In the genomic region with DNA sequence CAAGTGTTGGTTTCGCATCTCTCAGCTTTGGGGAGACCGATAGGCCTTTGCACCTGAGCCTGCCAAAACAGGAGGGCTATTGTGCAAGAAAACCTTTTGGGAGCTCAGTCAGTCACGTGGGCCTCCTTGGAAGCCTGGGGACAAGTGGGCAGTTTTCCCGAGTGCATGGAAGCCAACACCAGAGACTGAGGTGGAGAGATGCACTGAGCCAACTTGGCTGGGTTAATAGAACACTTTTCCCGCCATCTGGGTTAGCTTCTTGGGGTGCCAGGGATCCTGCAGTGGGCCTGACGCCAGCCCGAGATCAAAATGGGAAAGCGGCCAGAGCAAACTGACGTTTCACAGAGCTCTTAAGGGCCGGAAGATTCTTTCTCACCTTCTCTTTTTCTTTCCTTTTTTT, we compare ENCODE assay signal across 26 cellular contexts. TPM values are rescaled to one million over a fixed set of nuclear protein-coding genes. Genes with fewer than 3 reads are reported as not detected.
"Had no signal": no experiment of that assay in that cellular context is flagged by ENCODE, and none has a peak within 500 bp of the region (broad histone marks: within the 10 kb centered on the region; RNA-seq: fewer than 3 reads in every experiment).

No MANE protein-coding gene starts in this region.

- H3K4me3 ChIP-seq: dorsolateral prefrontal cortex, heart right ventricle, right atrium auricular region, sigmoid colon, skin epidermis, suprapubic skin, thyroid gland had no signal

- H3K36me3 ChIP-seq: heart right ventricle, right atrium auricular region, sigmoid colon, suprapubic skin, thyroid gland had no signal

- ATAC-seq: heart right ventricle; natural killer cell; stimulated activated naive CD8-positive, alpha-beta T cell treated with anti-CD3 and anti-CD28 coated beads, Interleukin-15, Interleukin-2, amounts not matched to agents 100 U/mL and 50 U/mL, for 24 hours had no signal

- FAIRE-seq: frontal cortex, islet of Langerhans, urothelium cell line had no signal

- DNase-seq: cortex of kidney; effector CD8-positive, alpha-beta T cell; heart right ventricle; kidney glomerular epithelial cell; mammary epithelial cell; natural killer cell; posterior cingulate gyrus; sigmoid colon; stimulated activated CD4-positive, alpha-beta T cell treated with anti-CD3 and anti-CD28 coated beads, Interleukin-2, amount 100 ng/mL, for 24 hours; stimulated activated naive CD8-positive, alpha-beta T cell treated with anti-CD3 and anti-CD28 coated beads, Interleukin-15, Interleukin-2, amounts not matched to agents 100 U/mL and 50 U/mL, for 24 hours; thyroid gland had no signal

- H3K27me3 ChIP-seq: dorsolateral prefrontal cortex, heart right ventricle, right atrium auricular region, sigmoid colon, suprapubic skin, thyroid gland had no signal

- H3K4me1 ChIP-seq: heart right ventricle, right atrium auricular region, sigmoid colon, suprapubic skin, thyroid gland had no signal

- H3K27ac ChIP-seq: dorsolateral prefrontal cortex, heart right ventricle, right atrium auricular region, sigmoid colon, skin epidermis, suprapubic skin, thyroid gland had no signal

- H3K9me3 ChIP-seq: thyroid gland had no signal

RNA-seq across cellular contexts. Expression of a gene that starts 2.8 kb away (rescaled TPM):
- total RNA-seq: frontal cortex, heart right ventricle, myocyte, neural crest cell, osteocyte, pulmonary artery endothelial cell, right atrium auricular region, sigmoid colon, thyroid gland had no signal
- polyA plus RNA-seq: mammary epithelial cell had no signal

RNA-seq across cellular contexts. Expression of a gene that starts 10.1 kb away (rescaled TPM):
- total RNA-seq: fibroblast of lung, heart right ventricle, lower leg skin, mammary epithelial cell, mucosa of gallbladder, myocyte, natural killer cell, neural crest cell, osteocyte, pulmonary artery endothelial cell, right atrium auricular region, sigmoid colon, suprapubic skin, thyroid gland had no signal
- polyA plus RNA-seq: esophagus, fibroblast of lung, heart right ventricle, mammary epithelial cell, sigmoid colon had no signal

RNA-seq across cellular contexts. Expression of a gene that starts 18.4 kb away (rescaled TPM):
- total RNA-seq: dorsolateral prefrontal cortex, fibroblast of lung, frontal cortex, heart right ventricle, lower leg skin, mammary epithelial cell, mucosa of gallbladder, myocyte, natural killer cell, neural crest cell, osteocyte, pulmonary artery endothelial cell, right atrium auricular region, sigmoid colon, suprapubic skin, thyroid gland had no signal
- polyA plus RNA-seq: esophagus, fibroblast of lung, heart right ventricle, mammary epithelial cell, sigmoid colon had no signal

RNA-seq across cellular contexts. Expression of a gene that starts 22.1 kb away (rescaled TPM):
- total RNA-seq: myocyte, neural crest cell, osteocyte had no signal
- polyA plus RNA-seq: mammary epithelial cell had no signal
